Comparison of ENCODE assay signal across 6 cellular contexts in the genomic region with DNA sequence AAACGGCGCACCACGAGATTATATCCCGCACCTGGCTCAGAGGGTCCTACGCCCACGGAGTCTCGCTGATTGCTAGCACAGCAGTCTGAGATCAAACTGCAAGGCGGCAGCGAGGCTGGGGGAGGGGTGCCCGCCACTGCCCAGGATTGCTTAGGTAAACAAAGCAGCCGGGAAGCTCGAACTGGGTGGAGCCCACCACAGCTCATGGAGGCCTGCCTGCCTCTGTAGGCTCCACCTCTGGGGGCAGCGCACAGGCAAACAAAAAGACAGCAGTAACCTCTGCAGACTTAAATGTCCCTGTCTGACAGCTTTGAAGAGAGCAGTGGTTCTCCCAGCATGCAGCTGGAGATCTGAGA.
A peak's percentile ranks its signal among the peaks of the same experiment; 100 is the strongest.
DNase-seq lines count a peak whose midpoint lies in the region; ATAC-seq and TF ChIP-seq lines count a peak whose summit lies in the region.
"Not testable (repeated sequence)": the region's sequence is repeated elsewhere in the genome, so short reads cannot be mapped to it uniquely, and the experiment has no call there.

No MANE protein-coding gene starts in this region.

- not testable (repeated sequence) for H3K27me3 Mint-ChIP-seq in Caco-2 (ENCODE audit: insufficient read depth, unreplicated experiment); WTC11 (ENCODE audit: low read depth)

- H3K9me3 Mint-ChIP-seq in Caco-2 (ENCODE audit: unreplicated experiment); WTC11: not testable (repeated sequence)

- ATAC-seq in WTC11, result not testable (repeated sequence)

- H3K4me1 ChIP-seq in Caco-2; HUES6 (ENCODE audit: control insufficient read depth, insufficient read depth, low read length): not testable (repeated sequence)

- POLR2A ChIA-PET in Caco-2 (lab: Charles Lee); WTC11 (lab: Charles Lee): not testable (repeated sequence)

- not testable (repeated sequence) for H3K9me3 ChIP-seq in Caco-2; HUES6 (ENCODE audit: control insufficient read depth, insufficient read depth, low read depth, low read length)

- not testable (repeated sequence) for BruUV-seq in Caco-2 (replicated peaks; lab: Mats Ljungman, UMichigan)

- H3K4me1 Mint-ChIP-seq in Caco-2 (ENCODE audit: low read depth, unreplicated experiment), result not testable (repeated sequence)
- H3K4me1 Mint-ChIP-seq in WTC11, result peaks cover 12% of the 10 kb centered on the region

- not testable (repeated sequence) for H3K36me3 ChIP-seq in Caco-2 (ENCODE audit: control insufficient read depth, insufficient read depth, low read length); HUES6 (ENCODE audit: control insufficient read depth, insufficient read depth, low read length)

- DNase-seq in Caco-2 (peak; percentile 43 to 63), ELF-1 (ENCODE audit: low read depth, low spot score) (peak; percentile 81), NCI-H2227 (lab: John Stamatoyannopoulos, UW; ENCODE audit: unreplicated experiment) (peak; percentile 44), NCI-H748 (lab: John Stamatoyannopoulos, UW; ENCODE audit: unreplicated experiment) (peak; percentile 12), WTC11 (ENCODE audit: low spot score) (peak; percentile 48)

- H3K36me3 Mint-ChIP-seq in Caco-2 (ENCODE audit: insufficient read depth, unreplicated experiment), result not testable (repeated sequence)
- H3K36me3 Mint-ChIP-seq in WTC11, result peaks cover 16% of the 10 kb centered on the region

- CTCF ChIA-PET in Caco-2 (lab: Charles Lee); WTC11 (lab: Charles Lee): not testable (repeated sequence)

- peak overlapping the region; percentile 94 for H3K27ac Mint-ChIP-seq in Caco-2 (ENCODE audit: unreplicated experiment)
- not testable (repeated sequence) for H3K27ac Mint-ChIP-seq in WTC11

- H3K9ac ChIP-seq in HUES6 (ENCODE audit: low read length), result not testable (repeated sequence)

- not testable (repeated sequence) for TF ChIP-seq CTCF in Caco-2 (IDR thresholded peaks at IDR 0.05; ENCODE audit: insufficient read depth in 1 of 2, low read depth in 1 of 2, low read length in 1 of 2, severe bottlenecking in 1 of 2, unreplicated experiment in 1 of 2); WTC11 (IDR thresholded peaks at IDR 0.05)

- intact Hi-C loops in Caco-2 (cut with micrococcal nuclease; ENCODE audit: unreplicated experiment), result not testable (repeated sequence)

- H3K4me3 ChIP-seq in Caco-2 (ENCODE audit: low read depth, low read length), result peak overlapping the region; percentile 41
- peak overlapping the region; percentile 37; the same call in 1 of the 2 replicates for H3K4me3 ChIP-seq in HUES6 (ENCODE audit: low read depth, low read length)

- not testable (repeated sequence) for H3K27ac ChIP-seq in HUES6 (ENCODE audit: low read depth, low read length)

- not testable (repeated sequence) for H3K27me3 ChIP-seq in Caco-2 (replicated peaks; ENCODE audit: control insufficient read depth, insufficient read depth, low read length); HUES6 (ENCODE audit: control insufficient read depth, insufficient read depth, low read length)

- H3K4me3 Mint-ChIP-seq in Caco-2 (ENCODE audit: unreplicated experiment), result peak overlapping the region; percentile 95
- not testable (repeated sequence) for H3K4me3 Mint-ChIP-seq in WTC11

TF ChIP-seq in WTC11, 78 proteins besides CTCF, POLR2A, EP300 and RAD21:
- TF ChIP-seq FOXK1 (CRISPR knock-in tag; IDR thresholded peaks at IDR 0.05), result 0 out of 2 replicates have a peak, but pooled peaks have one; percentile 30

Comparison
In these comparisons a context has a peak if more than half of its experiments do, and no peak if none do; other contexts are left out.
1. DNase-seq: peak in every context shown above with its lines; median percentile 81 in ELF-1; 53 in Caco-2; 48 in WTC11; 44 in NCI-H2227; 12 in NCI-H748.